19 cellular contexts compared by ENCODE assay signal in the genomic region with DNA sequence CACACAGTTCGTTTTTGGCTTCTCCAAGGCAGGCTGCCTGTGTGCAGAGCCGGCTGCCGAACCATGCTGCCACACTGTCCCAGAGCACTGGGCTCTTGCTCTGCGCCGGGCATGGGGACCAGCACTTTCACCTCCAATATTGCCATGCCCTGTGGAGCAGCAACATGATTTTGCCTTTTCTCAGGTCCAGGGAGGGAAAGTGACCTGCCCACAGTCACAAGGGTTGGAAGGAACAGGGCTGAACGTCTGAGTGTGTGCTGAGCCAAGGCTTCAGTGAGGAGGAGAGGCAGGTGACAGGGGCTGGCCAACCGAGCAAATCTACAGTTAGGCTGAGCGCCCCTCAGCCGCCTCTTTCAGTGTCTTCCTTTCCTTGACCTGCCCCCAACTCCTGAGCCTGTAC. TPM values are rescaled to one million over a fixed set of nuclear protein-coding genes. Genes with fewer than 3 reads are reported as not detected.
DNase-seq lines count a peak whose midpoint lies in the region; ATAC-seq and TF ChIP-seq lines count a peak whose summit lies in the region.
"Had no signal": no experiment of that assay in that cellular context is flagged by ENCODE, and none has a peak within 500 bp of the region (broad histone marks: within the 10 kb centered on the region; RNA-seq: fewer than 3 reads in every experiment).

No MANE protein-coding gene starts in this region.

- H3K27ac ChIP-seq in left ventricle myocardium inferior (replicated peaks) = peak overlapping the region; percentile 90
- H3K27ac ChIP-seq in osteoblast (ENCODE audit: low read depth, low read length) = no peak overlapping the region
- H3K27ac ChIP-seq in transverse colon = no peak overlapping the region
- H3K27ac ChIP-seq: 22Rv1, HL-60 had no signal

- ATAC-seq in Right ventricle myocardium inferior (no peak), GM21576 (IDR thresholded peaks at IDR 0.05; ENCODE audit: unreplicated experiment) (no peak), HG02884 (IDR thresholded peaks at IDR 0.05; ENCODE audit: unreplicated experiment) (no peak)

- no peak overlapping the region for H3K4me2 ChIP-seq in osteoblast (ENCODE audit: insufficient read depth, low read length)

- peak; percentile 37 for DNase-seq in Right ventricle myocardium inferior (ENCODE audit: missing footprints)
- DNase-seq in cardiac septum (ENCODE audit: low spot score) = no peak
- no peak for DNase-seq in left ventricle myocardium inferior
- peak; percentile 52 for DNase-seq in osteoblast (ENCODE audit: insufficient read length, low spot score, missing footprints)
- DNase-seq in stimulated activated CD4-positive, alpha-beta T cell treated with anti-CD3 and anti-CD28 coated beads, Interleukin-12 subunit alpha, Interleukin-12 subunit beta, amount 100 ng/mL, for 4 hours = no peak
- no peak for DNase-seq in transverse colon
- DNase-seq: Calu3; CD4-positive, alpha-beta memory T cell; DMS53; NCI-H187; NCI-H226; NCI-H524 treated with DMSO at 0.1 percent for 48 hours; SIG-M5 had no signal

- H3K9me3 ChIP-seq in left ventricle myocardium inferior (replicated peaks) = no peaks in the 10 kb centered on the region
- no peaks in the 10 kb centered on the region for H3K9me3 ChIP-seq in osteoblast (ENCODE audit: low read depth, low read length)
- H3K9me3 ChIP-seq in transverse colon = no peaks in the 10 kb centered on the region
- H3K9me3 ChIP-seq: HAP-1 had no signal

- WGBS in transverse colon (ENCODE audit: low coverage in 1 of 2), 2 donors = 84% methylated on average over 9 of the region's 9 CpGs; no CpG with 5 or more reads in 1 of the 2 donors

- TF ChIP-seq EP300 in transverse colon (IDR thresholded peaks at IDR 0.05; ENCODE audit: low read depth) = no peak

- TF ChIP-seq CTCF in left ventricle myocardium inferior (IDR thresholded peaks at IDR 0.05; ENCODE audit: borderline replicate concordance) (no peak), osteoblast (IDR thresholded peaks at IDR 0.05; ENCODE audit: extremely low read depth, low read depth, low read length) (no peak), transverse colon (IDR thresholded peaks at IDR 0.05) (no peak)

- H3K4me1 ChIP-seq in left ventricle myocardium inferior = peaks cover 81% of the 10 kb centered on the region
- no peaks in the 10 kb centered on the region for H3K4me1 ChIP-seq in osteoblast (ENCODE audit: insufficient read depth, low read length)
- peaks cover 6 to 20% (median 15%) of the 10 kb centered on the region in 4 donors for H3K4me1 ChIP-seq in transverse colon

- intact Hi-C loops in Right ventricle myocardium inferior (cut with DNase I) = no loop called here
- intact Hi-C loops in cardiac septum (cut with DNase I) = no loop called here
- intact Hi-C loops in left ventricle myocardium inferior (cut with micrococcal nuclease) = no loop called here
- intact Hi-C loops in transverse colon (cut with DNase I; ENCODE audit: low total_unique reads) = no loop called here

- no peaks in the 10 kb centered on the region for H3K36me3 ChIP-seq in left ventricle myocardium inferior
- H3K36me3 ChIP-seq in osteoblast (ENCODE audit: insufficient read depth, low read length) = no peaks in the 10 kb centered on the region
- H3K36me3 ChIP-seq in transverse colon = no peaks in the 10 kb centered on the region
- H3K36me3 ChIP-seq: HAP-1 had no signal

- H3K4me3 ChIP-seq in left ventricle myocardium inferior = no peak overlapping the region
- no peak overlapping the region for H3K4me3 ChIP-seq in osteoblast (ENCODE audit: insufficient read depth, low read length)
- H3K4me3 ChIP-seq in transverse colon = no peak overlapping the region
- H3K4me3 ChIP-seq: HAP-1 had no signal

- in situ Hi-C loops in transverse colon (cut with MboI; ENCODE audit: low pct_ligation_motif_present in 1 of 4, low pct_unique_long_range_greater_than_20kb in 1 of 4, low sequenced_read_pairs in 3 of 4) = no loop called here

- no peaks in the 10 kb centered on the region for H4K20me1 ChIP-seq in osteoblast (ENCODE audit: insufficient read depth, low read length)

- H3K27me3 ChIP-seq in left ventricle myocardium inferior (ENCODE audit: low read depth) (no peaks in the 10 kb centered on the region), osteoblast (ENCODE audit: insufficient read depth, low read length) (peaks cover 2% of the 10 kb centered on the region), transverse colon (no peaks in the 10 kb centered on the region)

- no peaks in the 10 kb centered on the region for H3K79me2 ChIP-seq in osteoblast (ENCODE audit: insufficient read depth, low read length)

- no peak overlapping the region for H2AFZ ChIP-seq in osteoblast (ENCODE audit: low read length)

- TF ChIP-seq POLR2A in transverse colon (IDR thresholded peaks at IDR 0.05) = no peak

RNA-seq across cellular contexts. Expression of a gene that starts 34.0 kb away (rescaled TPM):
- total RNA-seq in Right ventricle myocardium inferior (587 TPM), cardiac septum (829 TPM), left ventricle myocardium inferior (715 TPM), osteoblast (2.7 and 4.0 TPM in 2 replicates), transverse colon (10 to 100 TPM; 15.5 to 89.4 (median 41.8) TPM)

RNA-seq across cellular contexts. Expression of a gene that starts 54.6 kb away (rescaled TPM):
- total RNA-seq in Right ventricle myocardium inferior (5.5 TPM), cardiac septum (10.0 TPM), left ventricle myocardium inferior (6.2 TPM), osteoblast (under 0.01 TPM in 1 of 2 replicates, not detected in the other), transverse colon (not detected)
- total RNA-seq: B cell; Calu3; CD4-positive, alpha-beta memory T cell had no signal

Comparison
In these comparisons a context has a peak if more than half of its experiments do, and no peak if none do; other contexts are left out.
1. DNase-seq: peak in Right ventricle myocardium inferior (single experiment) and osteoblast (single experiment); none in cardiac septum (single experiment), left ventricle myocardium inferior (single experiment), stimulated activated CD4-positive, alpha-beta T cell treated with anti-CD3 and anti-CD28 coated beads, Interleukin-12 subunit alpha, Interleukin-12 subunit beta, amount 100 ng/mL, for 4 hours (single experiment) and transverse colon (single experiment).